1 cellular context compared by ENCODE assay signal in genomic region chr3:67044955-67045354, GRCh38.
TF ChIP-seq lines count a peak whose summit lies in the region.

No MANE protein-coding gene starts in this region.

TF ChIP-seq in H1, 55 proteins besides CTCF, POLR2A, EP300 and RAD21 (continued from another document):
- TF ChIP-seq CHD7 (IDR thresholded peaks at IDR 0.05; ENCODE audit: insufficient replicate concordance, low read length) (no peak), SP4 (IDR thresholded peaks at IDR 0.05; ENCODE audit: low read length) (no peak), RNF2 (IDR thresholded peaks at IDR 0.05; ENCODE audit: borderline replicate concordance, low read depth, low read length, missing control alignments, poor library complexity, severe bottlenecking) (no peak), CHD1 (IDR thresholded peaks at IDR 0.05; ENCODE audit: low read depth, low read length) (no peak), KDM1A (IDR thresholded peaks at IDR 0.05; ENCODE audit: borderline replicate concordance, low read length) (no peak), SIN3A (conservative IDR thresholded peaks at IDR 0.05 in 1 of 2, IDR thresholded peaks at IDR 0.05 in 1 of 2; ENCODE audit: low read depth in 1 of 2, low read length in 2 of 2) (no peak), EGR1 (IDR thresholded peaks at IDR 0.05; ENCODE audit: borderline replicate concordance, low read depth, low read length) (no peak), YY1 (IDR thresholded peaks at IDR 0.05; ENCODE audit: low read depth, low read length) (no peak), CBX8 (IDR thresholded peaks at IDR 0.05; ENCODE audit: borderline replicate concordance, low read depth, low read length) (no peak), NRF1 (IDR thresholded peaks at IDR 0.05; ENCODE audit: low read depth, low read length) (no peak), SUZ12 (IDR thresholded peaks at IDR 0.05; ENCODE audit: low read length) (no peak)
TF ChIP-seq in H1: peak in this region for 0.
